In genomic region chr2:106599540-106599939, GRCh38 we compare ENCODE assay signal across 28 cellular contexts.
"Had no signal": no experiment of that assay in that cellular context is flagged by ENCODE, and none has a peak within 500 bp of the region (broad histone marks: within the 10 kb centered on the region; RNA-seq: fewer than 3 reads in every experiment).

No MANE protein-coding gene starts in this region.

- H3K4me1 ChIP-seq: neural progenitor cell, psoas muscle, spleen, suprapubic skin, testis, tibial artery, transverse colon, upper lobe of right lung, uterus had no signal

- H2AFZ ChIP-seq: neural progenitor cell, parathyroid adenoma had no signal

- H3K79me2 ChIP-seq: parathyroid adenoma had no signal

- H3K4me3 ChIP-seq: neural progenitor cell, ovary, psoas muscle, skin epidermis, smooth muscle cell, spleen, suprapubic skin, testis, tibial artery, transverse colon, upper lobe of right lung, uterus had no signal

- H3K9me3 ChIP-seq: psoas muscle, spleen, suprapubic skin, testis, tibial artery, transverse colon, upper lobe of right lung, uterus had no signal

- H3K36me3 ChIP-seq: neural progenitor cell, ovary, spleen, suprapubic skin, tibial artery, transverse colon, upper lobe of right lung, uterus had no signal

- H3K27ac ChIP-seq: neural progenitor cell, ovary, parathyroid adenoma, psoas muscle, skin epidermis, spleen, suprapubic skin, testis, tibial artery, transverse colon, upper lobe of right lung, uterus had no signal

- H3K4me2 ChIP-seq: neural progenitor cell, smooth muscle cell had no signal

- H3K9ac ChIP-seq: neural progenitor cell, parathyroid adenoma had no signal

- ATAC-seq: natural killer cell; psoas muscle; right cardiac atrium; sciatic nerve; stimulated activated memory B cell treated with anti-CD40 and anti-IgM and Interleukin-4, amounts not matched to agents 10 μg/mL and 1 μg/mL and 100 μg/mL, for 72 hours; stimulated activated naive CD8-positive, alpha-beta T cell treated with anti-CD3 and anti-CD28 coated beads, Interleukin-15, amount 100 ng/mL, for 72 hours; stimulated activated naive CD8-positive, alpha-beta T cell treated with anti-CD3 and anti-CD28 coated beads, Interleukin-15, Interleukin-2, amounts not matched to agents 100 U/mL and 50 U/mL, for 24 hours; upper lobe of right lung had no signal

- DNase-seq: natural killer cell; occipital lobe; ovary; posterior cingulate gyrus; psoas muscle; right cardiac atrium; spleen; stimulated activated CD4-positive, alpha-beta T cell treated with anti-CD3 and anti-CD28 coated beads, Interleukin-12 subunit alpha, Interleukin-12 subunit beta, amount 100 ng/mL, for 4 hours; stimulated activated CD4-positive, alpha-beta T cell treated with anti-CD3 and anti-CD28 coated beads, Interleukin-1b, Interleukin-23, amount 100 ng/mL, for 48 hours; stimulated activated CD4-positive, alpha-beta T cell treated with anti-CD3 and anti-CD28 coated beads, Interleukin-4, amount 100 ng/mL, for 1 hour; stimulated activated CD4-positive, alpha-beta T cell treated with anti-CD3 and anti-CD28 coated beads, Interleukin-4, amount 100 ng/mL, for 4 hours; stimulated activated CD8-positive, alpha-beta memory T cell treated with anti-CD3 and anti-CD28 coated beads, Interleukin-4, amount 100 ng/mL, for 48 hours; stimulated activated naive CD4-positive, alpha-beta T cell; stimulated activated naive CD8-positive, alpha-beta T cell treated with anti-CD3 and anti-CD28 coated beads, Interleukin-15, amount 100 ng/mL, for 72 hours; stimulated activated naive CD8-positive, alpha-beta T cell treated with anti-CD3 and anti-CD28 coated beads, Interleukin-15, Interleukin-2, amounts not matched to agents 100 U/mL and 50 U/mL, for 24 hours; substantia nigra; testis; tibial artery; transverse colon; upper lobe of right lung; uterus had no signal

- H3K27me3 ChIP-seq: neural progenitor cell, ovary, testis, tibial artery, transverse colon, upper lobe of right lung, uterus had no signal
